In the genomic region with DNA sequence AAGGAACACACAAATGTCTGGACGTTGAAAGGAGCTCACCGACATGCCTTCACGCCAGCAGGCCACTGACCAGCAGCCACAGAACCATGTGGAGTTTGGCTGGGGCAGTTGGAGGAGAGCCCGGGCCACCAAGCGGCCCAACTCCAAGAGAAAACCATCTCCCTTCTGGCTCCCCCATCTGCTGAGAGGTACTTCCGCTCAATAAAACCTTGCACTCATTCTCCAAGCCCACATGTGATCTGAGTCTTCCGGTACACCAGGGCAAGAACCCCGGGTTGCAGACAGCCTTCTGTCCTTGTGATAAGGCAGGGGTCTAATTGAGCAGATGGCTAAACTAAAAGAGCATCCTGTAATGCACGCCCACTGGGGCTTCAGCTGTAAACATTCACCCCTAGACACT, we compare ENCODE assay signal across 20 cellular contexts.
"Had no signal": no experiment of that assay in that cellular context is flagged by ENCODE, and none has a peak within 500 bp of the region (broad histone marks: within the 10 kb centered on the region; RNA-seq: fewer than 3 reads in every experiment).

No MANE protein-coding gene starts in this region.

- H3K4me1 Mint-ChIP-seq: naive B cell; stimulated activated naive B cell treated with anti-CD40 and anti-IgM and Interleukin-4, amounts not matched to agents 10 μg/mL and 1 μg/mL and 100 μg/mL, for 72 hours; stimulated activated naive CD8-positive, alpha-beta T cell treated with anti-CD3 and anti-CD28 coated beads, Interleukin-15, amount 100 ng/mL, for 72 hours had no signal

- H3K9me3 Mint-ChIP-seq: nephron progenitor cell; stimulated activated naive CD8-positive, alpha-beta T cell treated with anti-CD3 and anti-CD28 coated beads, Interleukin-15, amount 100 ng/mL, for 72 hours had no signal

- H3K36me3 ChIP-seq: heart left ventricle, neutrophil, sigmoid colon, thoracic aorta, transverse colon had no signal

- H3K9me3 ChIP-seq: heart left ventricle, neutrophil, sigmoid colon, thoracic aorta, transverse colon had no signal

- H3K36me3 Mint-ChIP-seq: naive B cell; stimulated activated naive B cell treated with anti-CD40 and anti-IgM and Interleukin-4, amounts not matched to agents 10 μg/mL and 1 μg/mL and 100 μg/mL, for 72 hours had no signal

- H3K4me1 ChIP-seq: heart left ventricle, sigmoid colon, transverse colon had no signal

- H3K27ac ChIP-seq: dorsolateral prefrontal cortex, heart left ventricle, neutrophil, sigmoid colon, skin epidermis, transverse colon had no signal

- H3K4me3 Mint-ChIP-seq: naive B cell; nephron progenitor cell; stimulated activated naive B cell treated with anti-CD40 and anti-IgM and Interleukin-4, amounts not matched to agents 10 μg/mL and 1 μg/mL and 100 μg/mL, for 72 hours; stimulated activated naive CD8-positive, alpha-beta T cell treated with anti-CD3 and anti-CD28 coated beads, Interleukin-15, amount 100 ng/mL, for 72 hours had no signal

- H3K27me3 ChIP-seq: heart left ventricle, neutrophil, sigmoid colon, transverse colon had no signal

- DNase-seq: cortex of kidney; dorsolateral prefrontal cortex; effector CD8-positive, alpha-beta T cell; foreskin melanocyte; heart left ventricle; hippocampal formation; kidney glomerular epithelial cell; mesendoderm; naive B cell; nephron progenitor cell; posterior cingulate gyrus; sigmoid colon; stimulated activated CD4-positive, alpha-beta T cell treated with anti-CD3 and anti-CD28 coated beads, Interleukin-2, amount 100 ng/mL, for 24 hours; stimulated activated CD4-positive, alpha-beta T cell treated with anti-CD3 and anti-CD28 coated beads, Interleukin-4, amount 100 ng/mL, for 4 hours; stimulated activated naive B cell treated with anti-CD40 and anti-IgM and Interleukin-4, amounts not matched to agents 10 μg/mL and 1 μg/mL and 100 μg/mL, for 72 hours; stimulated activated naive CD8-positive, alpha-beta T cell treated with anti-CD3 and anti-CD28 coated beads, Interleukin-15, amount 100 ng/mL, for 72 hours; transverse colon had no signal

- ATAC-seq: heart left ventricle; stimulated activated naive B cell treated with anti-CD40 and anti-IgM and Interleukin-4, amounts not matched to agents 10 μg/mL and 1 μg/mL and 100 μg/mL, for 72 hours; stimulated activated naive CD8-positive, alpha-beta T cell treated with anti-CD3 and anti-CD28 coated beads, Interleukin-15, amount 100 ng/mL, for 72 hours had no signal

- H3K27ac Mint-ChIP-seq: naive B cell; nephron progenitor cell; stimulated activated naive B cell treated with anti-CD40 and anti-IgM and Interleukin-4, amounts not matched to agents 10 μg/mL and 1 μg/mL and 100 μg/mL, for 72 hours; stimulated activated naive CD8-positive, alpha-beta T cell treated with anti-CD3 and anti-CD28 coated beads, Interleukin-15, amount 100 ng/mL, for 72 hours had no signal

- H3K4me3 ChIP-seq: dorsolateral prefrontal cortex, heart left ventricle, sigmoid colon, skin epidermis, thoracic aorta, transverse colon had no signal
